18 cellular contexts compared by ENCODE assay signal in the genomic region with DNA sequence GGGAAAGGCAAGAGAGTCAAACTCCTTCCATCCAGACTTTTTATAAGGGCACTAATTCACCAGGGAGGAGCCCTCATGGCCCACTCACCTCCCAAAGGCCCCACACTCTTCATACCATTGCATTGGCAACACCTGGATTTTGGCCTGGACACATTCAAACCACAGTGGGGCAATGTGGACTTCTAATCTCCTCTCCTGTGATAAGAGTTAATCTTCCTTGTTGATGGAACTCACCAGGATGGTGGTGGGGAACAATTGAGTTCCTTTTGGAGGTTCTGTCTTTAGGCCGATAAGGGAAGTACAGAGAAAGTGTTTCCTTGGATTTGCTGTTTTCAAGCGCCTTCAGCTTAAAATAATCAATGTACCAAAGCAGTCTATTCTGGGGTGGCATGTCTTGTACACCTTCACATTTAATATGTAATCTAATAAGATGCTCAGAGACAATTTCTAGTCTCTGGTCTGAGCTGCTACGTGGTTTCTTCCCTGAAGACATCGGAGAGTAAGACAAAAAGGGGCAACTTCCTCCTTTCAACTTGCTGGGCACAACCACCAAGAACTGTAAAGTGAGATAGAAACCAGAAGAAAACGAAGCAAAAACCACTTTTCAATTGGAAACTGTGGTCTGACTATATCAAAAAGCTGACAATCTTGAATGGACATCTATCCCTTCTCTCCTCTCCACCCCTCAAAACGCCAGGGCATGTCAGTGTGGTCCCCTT.
DNase-seq lines count a peak whose midpoint lies in the region; ATAC-seq and TF ChIP-seq lines count a peak whose summit lies in the region.
"Had no signal": no experiment of that assay in that cellular context is flagged by ENCODE, and none has a peak within 500 bp of the region (broad histone marks: within the 10 kb centered on the region; RNA-seq: fewer than 3 reads in every experiment).

No MANE protein-coding gene starts in this region.

- H2BK120ac ChIP-seq in trophoblast cell (ENCODE audit: insufficient read depth, low read length, poor library complexity) = no peak overlapping the region

- H3K27ac ChIP-seq in DND-41 (ENCODE audit: low read length) = peak overlapping the region; percentile 77
- no peak overlapping the region for H3K27ac ChIP-seq in trophoblast cell (ENCODE audit: low read depth, low read length)
- H3K27ac ChIP-seq: PC-9 had no signal

- H3K4me2 ChIP-seq in DND-41 (ENCODE audit: insufficient read depth, low read length) (no peak overlapping the region), trophoblast cell (ENCODE audit: low read length) (no peak overlapping the region)
- H3K4me2 ChIP-seq: PC-9 had no signal

- ATAC-seq in DND-41 (ENCODE audit: insufficient read depth, low read depth) = no peak
- peak; percentile 65 for ATAC-seq in GM19463 (IDR thresholded peaks at IDR 0.05; ENCODE audit: unreplicated experiment)
- ATAC-seq: SK-N-SH treated with all-trans-retinoic acid at 6 μM for 48 hours had no signal

- no peaks in the 10 kb centered on the region for H4K20me1 ChIP-seq in DND-41 (ENCODE audit: insufficient read depth, low read length)

- TF ChIP-seq CTCF in DND-41 (IDR thresholded peaks at IDR 0.05; ENCODE audit: borderline replicate concordance, extremely low read depth, low read length, poor library complexity, severe bottlenecking) = peak; percentile 12

- H3K9ac ChIP-seq in DND-41 (ENCODE audit: low read depth, low read length) (peak overlapping the region; percentile 5; the same call in 1 of the 2 replicates), trophoblast cell (ENCODE audit: low read length) (no peak overlapping the region)

- no peaks in the 10 kb centered on the region for H3K27me3 ChIP-seq in DND-41 (ENCODE audit: insufficient read depth, low read length, poor library complexity)
- no peaks in the 10 kb centered on the region for H3K27me3 ChIP-seq in trophoblast cell (ENCODE audit: insufficient read depth, low read length)

- DNase-seq in DND-41 (peak; percentile 36), NOMO-1 (lab: John Stamatoyannopoulos, UW; ENCODE audit: unreplicated experiment in 2 of 2) (peak; percentile 46 to 77), globus pallidus (ENCODE audit: low spot score) (peak; percentile 17), trophoblast cell (no peak), posterior cingulate gyrus (no peak)
- no peak for DNase-seq in effector CD8-positive, alpha-beta T cell (lab: John Stamatoyannopoulos, UW)
- DNase-seq: activated CD4-positive, alpha-beta T cell treated with anti-CD3 and anti-CD28 coated beads, Interleukin-2, amount 50 U/mL, for 48 hours; effector CD4-positive, alpha-beta T cell; HFFc6; hippocampal formation; kidney; midbrain; NCI-H1694; NCI-H345; PC-9; substantia nigra had no signal

- no peak overlapping the region for H3K4me3 ChIP-seq in DND-41 (ENCODE audit: low read depth in 1 of 2, low read length in 2 of 2)
- H3K4me3 ChIP-seq in trophoblast cell (ENCODE audit: low read depth, low read length) = no peak overlapping the region
- H3K4me3 ChIP-seq: PC-9 had no signal

- H3K4ac ChIP-seq in trophoblast cell (ENCODE audit: low read depth, low read length) = no peak overlapping the region

- H3K36me3 ChIP-seq in DND-41 (ENCODE audit: insufficient read depth, low read length) (no peaks in the 10 kb centered on the region), trophoblast cell (ENCODE audit: control insufficient read depth in 1 of 2, insufficient read depth in 2 of 2, low read length in 2 of 2) (no peaks in the 10 kb centered on the region)

- peaks cover 50% of the 10 kb centered on the region for H3K4me1 ChIP-seq in DND-41 (ENCODE audit: insufficient read depth, low read length)
- peaks cover 0 to 7% of the 10 kb centered on the region in 2 experiments for H3K4me1 ChIP-seq in trophoblast cell (ENCODE audit: control insufficient read depth in 1 of 2, insufficient read depth in 2 of 2, low read length in 2 of 2)

- H3K14ac ChIP-seq in trophoblast cell (ENCODE audit: low read length) = no peak overlapping the region

- H2AFZ ChIP-seq in DND-41 (ENCODE audit: low read depth, low read length) (peak overlapping the region; percentile 29; the same call in 1 of the 2 replicates), trophoblast cell (ENCODE audit: insufficient read depth, low read length, poor library complexity) (no peak overlapping the region)
- H2AFZ ChIP-seq: PC-9 had no signal

- no peak overlapping the region for H4K91ac ChIP-seq in trophoblast cell (ENCODE audit: low read depth, low read length)

- H3K23ac ChIP-seq in trophoblast cell (ENCODE audit: low read length) = no peak overlapping the region

- H3K79me1 ChIP-seq in trophoblast cell (ENCODE audit: low read length) = no peaks in the 10 kb centered on the region

- H3K18ac ChIP-seq in trophoblast cell (ENCODE audit: low read length) = no peak overlapping the region

- no peak overlapping the region for H4K8ac ChIP-seq in trophoblast cell (ENCODE audit: low read depth, low read length)

- H2BK12ac ChIP-seq in trophoblast cell (ENCODE audit: low read length) = no peak overlapping the region

- H3K79me2 ChIP-seq in DND-41 (ENCODE audit: insufficient read depth, low read length) (no peaks in the 10 kb centered on the region), trophoblast cell (ENCODE audit: control insufficient read depth, insufficient read depth, low read length, poor library complexity) (no peaks in the 10 kb centered on the region)

- intact Hi-C loops in posterior cingulate gyrus (cut with DNase I) = no loop called here

- no CpG with 5 or more reads among the region's 6 CpGs for WGBS in trophoblast cell (ENCODE audit: extremely low coverage, insufficient coverage, insufficient read length)

- H2BK5ac ChIP-seq in trophoblast cell (ENCODE audit: low read depth, low read length, poor library complexity) = no peak overlapping the region

- no peak overlapping the region for H2AK5ac ChIP-seq in trophoblast cell (ENCODE audit: low read length)

- no peak overlapping the region for H4K12ac ChIP-seq in trophoblast cell (ENCODE audit: low read depth, low read length)

- H3K9me3 ChIP-seq in DND-41 (ENCODE audit: insufficient read depth, low read length, severe bottlenecking) (no peaks in the 10 kb centered on the region), trophoblast cell (ENCODE audit: insufficient read depth, low read depth, low read length) (no peaks in the 10 kb centered on the region)

Comparison
In these comparisons a context has a peak if more than half of its experiments do, and no peak if none do; other contexts are left out.
1. DNase-seq: peak in DND-41 (single experiment), NOMO-1 (2 of 2) and globus pallidus (single experiment); none in effector CD8-positive, alpha-beta T cell (single experiment), trophoblast cell (0 of 2) and posterior cingulate gyrus (0 of 10).